ENCODE assay signal across 10 cellular contexts in genomic region chr6:157187182-157188093, GRCh38.
DNase-seq lines count a peak whose midpoint lies in the region; ATAC-seq and TF ChIP-seq lines count a peak whose summit lies in the region.
"Had no signal": no experiment of that assay in that cellular context is flagged by ENCODE, and none has a peak within 500 bp of the region (broad histone marks: within the 10 kb centered on the region; RNA-seq: fewer than 3 reads in every experiment).

No MANE protein-coding gene starts in this region.

- peaks cover 13% of the 10 kb centered on the region for H3K4me1 Mint-ChIP-seq in activated T-cell treated with anti-CD3 and anti-CD28 coated beads, Interleukin-2, amount 50 U/mL, for 24 hours (ENCODE audit: low read depth)
- peaks cover 18% of the 10 kb centered on the region for H3K4me1 Mint-ChIP-seq in activated T-cell treated with anti-CD3 and anti-CD28 coated beads, Interleukin-2, amount 50 U/mL, for 4 hours (ENCODE audit: low read depth)

- H3K27me3 Mint-ChIP-seq in activated T-cell treated with anti-CD3 and anti-CD28 coated beads, Interleukin-2, amount 50 U/mL, for 24 hours, result no peaks in the 10 kb centered on the region
- H3K27me3 Mint-ChIP-seq in activated T-cell treated with anti-CD3 and anti-CD28 coated beads, Interleukin-2, amount 50 U/mL, for 4 hours (ENCODE audit: low read depth), result no peaks in the 10 kb centered on the region
- H3K27me3 Mint-ChIP-seq: activated B cell treated with CpG ODN at 0.5 μM for 24 hours had no signal

- peaks cover 96% of the 10 kb centered on the region for H3K36me3 Mint-ChIP-seq in activated T-cell treated with anti-CD3 and anti-CD28 coated beads, Interleukin-2, amount 50 U/mL, for 24 hours (ENCODE audit: low read depth)
- H3K36me3 Mint-ChIP-seq in activated T-cell treated with anti-CD3 and anti-CD28 coated beads, Interleukin-2, amount 50 U/mL, for 4 hours (ENCODE audit: insufficient read depth), result peaks cover 42% of the 10 kb centered on the region

- intact Hi-C loops in left ventricle myocardium inferior (cut with micrococcal nuclease), result loop anchor here (10.0 kb wide), 2 partner anchors 153 to 623 kb away; no protein-coding TSS in a partner anchor
- intact Hi-C loops in thyroid gland (cut with DNase I), result loop anchor here (10.0 kb wide), 1 partner anchor 153 kb away; no protein-coding TSS in a partner anchor

- peak overlapping the region; percentile 53 for H3K27ac ChIP-seq in left ventricle myocardium inferior (replicated peaks)
- no peak overlapping the region for H3K27ac ChIP-seq in thyroid gland
- no peak overlapping the region for H3K27ac ChIP-seq in SJCRH30

- H3K4me1 ChIP-seq in left ventricle myocardium inferior (peaks cover 39% of the 10 kb centered on the region), thyroid gland (peaks cover 32 to 33% of the 10 kb centered on the region in 2 donors), SJCRH30 (no peaks in the 10 kb centered on the region)

- H3K4me3 Mint-ChIP-seq in activated T-cell treated with anti-CD3 and anti-CD28 coated beads, Interleukin-2, amount 50 U/mL, for 24 hours, result no peak overlapping the region
- H3K4me3 Mint-ChIP-seq in activated T-cell treated with anti-CD3 and anti-CD28 coated beads, Interleukin-2, amount 50 U/mL, for 4 hours, result no peak overlapping the region
- H3K4me3 Mint-ChIP-seq: activated B cell treated with CpG ODN at 0.5 μM for 24 hours had no signal

- H3K27me3 ChIP-seq in left ventricle myocardium inferior (ENCODE audit: low read depth) (no peaks in the 10 kb centered on the region), thyroid gland (no peaks in the 10 kb centered on the region), SJCRH30 (no peaks in the 10 kb centered on the region)

- H3K36me3 ChIP-seq in left ventricle myocardium inferior (peaks cover 55% of the 10 kb centered on the region), thyroid gland (peaks cover 25 to 37% of the 10 kb centered on the region in 2 donors), SJCRH30 (peaks cover 28% of the 10 kb centered on the region)

- TF ChIP-seq CTCF in left ventricle myocardium inferior (IDR thresholded peaks at IDR 0.05; ENCODE audit: borderline replicate concordance), result no peak
- TF ChIP-seq CTCF in thyroid gland (IDR thresholded peaks at IDR 0.05), result no peak

- TF ChIP-seq POLR2A in thyroid gland (IDR thresholded peaks at IDR 0.05), result no peak

- H3K4me3 ChIP-seq in left ventricle myocardium inferior (no peak overlapping the region), thyroid gland (replicated peaks in 1 of 3) (no peak overlapping the region), SJCRH30 (no peak overlapping the region)

- no peaks in the 10 kb centered on the region for H3K9me3 Mint-ChIP-seq in activated T-cell treated with anti-CD3 and anti-CD28 coated beads, Interleukin-2, amount 50 U/mL, for 24 hours
- no peaks in the 10 kb centered on the region for H3K9me3 Mint-ChIP-seq in activated T-cell treated with anti-CD3 and anti-CD28 coated beads, Interleukin-2, amount 50 U/mL, for 4 hours
- H3K9me3 Mint-ChIP-seq: activated B cell treated with CpG ODN at 0.5 μM for 24 hours had no signal

- 60% methylated on average over 11 of the region's 11 CpGs for WGBS in thyroid gland, 2 donors

- no peak for DNase-seq in activated T-cell treated with anti-CD3 and anti-CD28 coated beads, Interleukin-2, amount 50 U/mL, for 24 hours
- no peak for DNase-seq in activated T-cell treated with anti-CD3 and anti-CD28 coated beads, Interleukin-2, amount 50 U/mL, for 4 hours
- DNase-seq in NCI-H774 (lab: John Stamatoyannopoulos, UW) (peak; percentile 85), left ventricle myocardium inferior (no peak), thyroid gland (peak; percentile 29 to 40), SJCRH30 (no peak), HK-2 (ENCODE audit: unreplicated experiment) (no peak)
- DNase-seq: ACHN, activated B cell treated with CpG ODN at 0.5 μM for 24 hours had no signal

- H3K9me3 ChIP-seq in left ventricle myocardium inferior (replicated peaks) (no peaks in the 10 kb centered on the region), thyroid gland (no peaks in the 10 kb centered on the region), SJCRH30 (replicated peaks) (no peaks in the 10 kb centered on the region)

- no peak for ATAC-seq in activated T-cell treated with anti-CD3 and anti-CD28 coated beads, Interleukin-2, amount 50 U/mL, for 4 hours
- ATAC-seq in HG02759 (IDR thresholded peaks at IDR 0.05; ENCODE audit: unreplicated experiment), result no peak

- H3K27ac Mint-ChIP-seq in activated T-cell treated with anti-CD3 and anti-CD28 coated beads, Interleukin-2, amount 50 U/mL, for 24 hours, result peak overlapping the region; percentile 68
- H3K27ac Mint-ChIP-seq: activated B cell treated with CpG ODN at 0.5 μM for 24 hours had no signal

Comparison
In these comparisons a context has a peak if more than half of its experiments do, and no peak if none do; other contexts are left out.
1. DNase-seq: peak in NCI-H774 (single experiment) and thyroid gland (2 of 2); none in activated T-cell treated with anti-CD3 and anti-CD28 coated beads, Interleukin-2, amount 50 U/mL, for 24 hours (single experiment), activated T-cell treated with anti-CD3 and anti-CD28 coated beads, Interleukin-2, amount 50 U/mL, for 4 hours (single experiment), left ventricle myocardium inferior (single experiment), SJCRH30 (0 of 2) and HK-2 (single experiment).